1 cellular context compared by ENCODE assay signal in genomic region chr3:197718904-197719303, GRCh38.
TF ChIP-seq lines count a peak whose summit lies in the region.

No MANE protein-coding gene starts in this region.

TF ChIP-seq in HepG2, 621 proteins besides CTCF, POLR2A, EP300 and RAD21:
- TF ChIP-seq ZNF619 (CRISPR knock-in tag; IDR thresholded peaks at IDR 0.05) = no peak
- no peak for TF ChIP-seq RFXANK (CRISPR knock-in tag; IDR thresholded peaks at IDR 0.05)
- TF ChIP-seq POGK (CRISPR knock-in tag; conservative IDR thresholded peaks at IDR 0.05) = no peak
- no peak for TF ChIP-seq ZNF225 (CRISPR knock-in tag; IDR thresholded peaks at IDR 0.05)
- TF ChIP-seq PLSCR1 (CRISPR knock-in tag; IDR thresholded peaks at IDR 0.05; ENCODE audit: borderline replicate concordance) = no peak
- no peak for TF ChIP-seq ATF1 (CRISPR knock-in tag; IDR thresholded peaks at IDR 0.05)
- TF ChIP-seq ZNF326 (CRISPR knock-in tag; IDR thresholded peaks at IDR 0.05; ENCODE audit: borderline replicate concordance) = no peak
- TF ChIP-seq TEAD3 (CRISPR knock-in tag; optimal IDR thresholded peaks at IDR 0.05; ENCODE audit: borderline replicate concordance) = peak; percentile 76
- TF ChIP-seq FOSL2 (CRISPR knock-in tag; IDR thresholded peaks at IDR 0.05) = peak; percentile 84
